In the genomic region with DNA sequence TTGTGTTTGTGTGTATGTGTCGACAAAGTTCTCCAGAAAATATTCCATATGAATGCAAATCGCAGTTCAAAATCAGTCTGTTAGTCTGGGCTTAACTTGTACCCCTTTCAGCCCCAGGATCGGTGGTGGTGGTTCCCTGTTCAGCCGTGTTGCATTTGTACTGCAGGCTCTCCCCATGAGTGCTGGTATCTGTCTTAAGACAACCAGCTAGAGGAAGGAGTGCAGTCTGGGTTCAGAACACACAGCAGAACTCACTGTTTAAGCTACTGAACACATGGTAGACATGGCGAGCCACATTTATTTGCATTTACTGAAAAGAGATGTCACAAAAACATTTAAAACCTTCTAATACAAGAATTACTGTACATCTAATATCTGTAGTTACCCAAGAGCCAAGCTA, we compare ENCODE assay signal across 20 cellular contexts.
A peak's percentile ranks its signal among the peaks of the same experiment; 100 is the strongest.
DNase-seq lines count a peak whose midpoint lies in the region; ATAC-seq and TF ChIP-seq lines count a peak whose summit lies in the region.
"Had no signal": no experiment of that assay in that cellular context is flagged by ENCODE, and none has a peak within 500 bp of the region (broad histone marks: within the 10 kb centered on the region; RNA-seq: fewer than 3 reads in every experiment).

No MANE protein-coding gene starts in this region.

- H3K4me3 Mint-ChIP-seq in WTC11 (no peak overlapping the region), naive B cell (peak overlapping the region in 1 of 8 donors; percentile 48)

- H3K36me3 Mint-ChIP-seq in WTC11 (no peaks in the 10 kb centered on the region), naive B cell (no peaks in the 10 kb centered on the region)

- ATAC-seq in left ventricle myocardium superior: peak; percentile 33
- ATAC-seq in Right ventricle myocardium superior (ENCODE audit: poor library complexity): no peak
- no peak for ATAC-seq in WTC11
- ATAC-seq in naive B cell (ENCODE audit: low read depth in 2 of 2): peak; percentile 33 to 41
- no peak for ATAC-seq in GM18867 (IDR thresholded peaks at IDR 0.05; ENCODE audit: unreplicated experiment)
- ATAC-seq in left colon: no peak
- ATAC-seq: SK-N-SH treated with all-trans-retinoic acid at 6 μM for 48 hours had no signal

- no peaks in the 10 kb centered on the region for H3K9me3 Mint-ChIP-seq in WTC11
- no peaks in the 10 kb centered on the region for H3K9me3 Mint-ChIP-seq in naive B cell

- peaks cover 79% of the 10 kb centered on the region for H3K4me1 Mint-ChIP-seq in WTC11
- peaks cover 52 to 86% (median 56%) of the 10 kb centered on the region in 3 donors for H3K4me1 Mint-ChIP-seq in naive B cell

- H3K27ac Mint-ChIP-seq in WTC11 (peak overlapping the region; percentile 75), naive B cell (peak overlapping the region in 3 of 6 donors; percentile 33 to 92 (median 57))

- CTCF ChIA-PET in WTC11 (lab: Charles Lee): no interaction called here

- POLR2A ChIA-PET in WTC11 (lab: Charles Lee): interaction anchor here (0.6 kb wide), 1 partner anchor 246 kb away, joined by 3 read pairs; no protein-coding TSS in a partner anchor

- DNase-seq in left ventricle myocardium superior (no peak), Right ventricle myocardium superior (no peak), WTC11 (ENCODE audit: low spot score) (no peak), naive B cell (no peak), NCI-H1436 treated with DMSO at 0.1 percent for 48 hours (lab: John Stamatoyannopoulos, UW) (no peak), left colon (no peak), DMS79 (lab: John Stamatoyannopoulos, UW) (no peak)
- DNase-seq: 8988T; Calu3; EL; NCI-H1105 treated with DMSO at 0.1 percent for 48 hours; NCI-H1694 treated with DMSO at 0.1 percent for 48 hours; NCI-H2107; NCI-H510A; NCI-H748 treated with DMSO at 0.1 percent for 48 hours; NK-92 treated with Interleukin-12 subunit alpha and Interleukin-12 subunit beta, amount 100 ng/mL, for 24 hours; OCI-M1; SHP77 treated with DMSO at 0.1 percent for 48 hours had no signal

- intact Hi-C loops in left ventricle myocardium superior (cut with micrococcal nuclease): no loop called here
- intact Hi-C loops in Right ventricle myocardium superior (cut with DNase I): no loop called here
- intact Hi-C loops in left colon (cut with DNase I, micrococcal nuclease): no loop called here

- no peak for TF ChIP-seq CTCF in WTC11 (IDR thresholded peaks at IDR 0.05)

- no peaks in the 10 kb centered on the region for H3K27me3 Mint-ChIP-seq in WTC11 (ENCODE audit: low read depth)
- no peaks in the 10 kb centered on the region for H3K27me3 Mint-ChIP-seq in naive B cell

TF ChIP-seq in WTC11, 78 proteins besides CTCF, POLR2A, EP300 and RAD21:
- TF ChIP-seq ATF3 (CRISPR knock-in tag; conservative IDR thresholded peaks at IDR 0.05) (no peak), TP53 (CRISPR knock-in tag; IDR thresholded peaks at IDR 0.05) (no peak), ZNF281 (CRISPR knock-in tag; IDR thresholded peaks at IDR 0.05) (no peak), AR (CRISPR knock-in tag; IDR thresholded peaks at IDR 0.05) (no peak), GTF2I (CRISPR knock-in tag; conservative IDR thresholded peaks at IDR 0.05) (no peak)

Comparison
In these comparisons a context has a peak if more than half of its experiments do, and no peak if none do; other contexts are left out.
1. ATAC-seq: peak in left ventricle myocardium superior (single experiment) and naive B cell (2 of 2); none in Right ventricle myocardium superior (single experiment), WTC11 (single experiment), GM18867 (single experiment) and left colon (single experiment).